ENCODE assay signal across 26 cellular contexts in the genomic region with DNA sequence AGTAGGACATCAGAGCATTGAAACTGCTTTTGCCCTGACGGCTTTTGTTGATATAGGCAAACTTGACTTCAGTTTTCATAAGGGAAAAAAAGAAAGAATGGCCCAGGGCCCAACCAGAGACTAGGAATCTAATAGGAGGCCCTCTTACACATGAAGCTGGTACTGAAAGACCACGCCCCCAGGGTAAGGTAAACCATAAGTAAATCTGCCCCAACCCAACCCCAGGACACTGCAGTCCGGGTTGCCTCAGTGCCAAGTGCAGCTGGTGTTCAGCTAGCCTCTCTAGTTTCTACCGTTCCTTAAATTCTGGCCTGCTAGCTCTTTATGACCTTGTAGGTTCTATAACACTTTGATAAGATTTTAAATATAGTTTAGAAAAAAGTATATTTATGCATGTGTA.
"Had no signal": no experiment of that assay in that cellular context is flagged by ENCODE, and none has a peak within 500 bp of the region (broad histone marks: within the 10 kb centered on the region; RNA-seq: fewer than 3 reads in every experiment).

No MANE protein-coding gene starts in this region.

- H3K27me3 ChIP-seq: breast epithelium, tibial artery, upper lobe of right lung had no signal

- H3K9me3 ChIP-seq: tibial artery, upper lobe of right lung had no signal

- DNase-seq: activated CD4-positive, alpha-beta T cell treated with anti-CD3 and anti-CD28 coated beads for 36 hours; activated CD4-positive, CD25-positive, alpha-beta regulatory T cell; activated CD8-positive, alpha-beta memory T cell treated with anti-CD3 and anti-CD28 coated beads, Interleukin-2, amount 10 ng/mL, durations not matched to agents 7 days and 5 days; activated CD8-positive, alpha-beta T cell treated with anti-CD3 and anti-CD28 coated beads, Interleukin-2, amount 10 ng/mL, durations not matched to agents 7 days and 5 days; activated naive CD4-positive, alpha-beta T cell; activated T-cell treated with anti-CD3 and anti-CD28 coated beads for 4 hours; activated T-cell treated with anti-CD3 and anti-CD28 coated beads, Interleukin-2, amount 50 U/mL, for 72 hours; central memory CD4-positive, alpha-beta T cell; endodermal cell; foreskin fibroblast; head of caudate nucleus; hippocampal formation; immature natural killer cell; kidney; posterior cingulate gyrus; stimulated activated CD4-positive, alpha-beta T cell treated with anti-CD3 and anti-CD28 coated beads, Interleukin-4, amount 100 ng/mL, for 24 hours; substantia nigra; tibial artery; upper lobe of right lung had no signal

- ATAC-seq: activated CD4-positive, alpha-beta T cell treated with anti-CD3 and anti-CD28 coated beads for 36 hours; activated CD8-positive, alpha-beta memory T cell treated with anti-CD3 and anti-CD28 coated beads, Interleukin-2, amount 10 ng/mL, durations not matched to agents 7 days and 5 days; activated CD8-positive, alpha-beta T cell treated with anti-CD3 and anti-CD28 coated beads, Interleukin-2, amount 10 ng/mL, durations not matched to agents 7 days and 5 days; activated naive CD4-positive, alpha-beta T cell treated with anti-CD3 and anti-CD28 coated beads, Interleukin-2, amount 50 U/mL, for 72 hours; activated T-cell treated with anti-CD3 and anti-CD28 coated beads, Interleukin-2, amount 50 U/mL, for 72 hours; esophagus mucosa; sciatic nerve; stimulated activated effector memory CD8-positive, alpha-beta T cell treated with anti-CD3 and anti-CD28 coated beads, Interleukin-12 subunit alpha, Interleukin-12 subunit beta, amount 100 ng/mL, for 72 hours; upper lobe of right lung had no signal

- H3K4me3 ChIP-seq: breast epithelium, lung, skin epidermis, tibial artery, upper lobe of right lung had no signal

- H3K4me1 ChIP-seq: breast epithelium, tibial artery had no signal

- H3K27ac ChIP-seq: breast epithelium, skin epidermis, tibial artery, upper lobe of right lung had no signal

- H3K36me3 ChIP-seq: breast epithelium, tibial artery, upper lobe of right lung had no signal
